ENCODE assay signal across 11 cellular contexts in genomic region chr2:189916651-189917050, GRCh38.
"Had no signal": no experiment of that assay in that cellular context is flagged by ENCODE, and none has a peak within 500 bp of the region (broad histone marks: within the 10 kb centered on the region; RNA-seq: fewer than 3 reads in every experiment).

No MANE protein-coding gene starts in this region.

- H3K27ac ChIP-seq: GM23248 had no signal

- H3K4me3 ChIP-seq: GM23248, GM23338, HAP-1 had no signal

- FAIRE-seq: H1, H54 had no signal

- H2AFZ ChIP-seq: GM23248, GM23338 had no signal

- H3K27ac Mint-ChIP-seq: GM23338, H9, HFFc6 had no signal

- H3K4me1 ChIP-seq: HAP-1 had no signal

- H3K9me3 ChIP-seq: HAP-1 had no signal

- H3K9ac ChIP-seq: GM23248 had no signal

- H3K4me3 Mint-ChIP-seq: GM23338, H9, HFFc6 had no signal

- H3K9me3 Mint-ChIP-seq: GM23338, HFFc6 had no signal

- H3K4me1 Mint-ChIP-seq: GM23338, H9 had no signal

- H3K4me2 ChIP-seq: GM23338 had no signal

- ATAC-seq: GM23338, HCT116 had no signal

- DNase-seq: GM23248, GOT3, H7, H9, HCEC 1CT, HFFc6 had no signal

- H3K36me3 ChIP-seq: HAP-1 had no signal
